In genomic region chr20:36575066-36575743, GRCh38 we compare ENCODE assay signal across 8 cellular contexts. TPM values are rescaled to one million over a fixed set of nuclear protein-coding genes. Genes with fewer than 3 reads are reported as not detected.
DNase-seq lines count a peak whose midpoint lies in the region; ATAC-seq and TF ChIP-seq lines count a peak whose summit lies in the region.

No MANE protein-coding gene starts in this region.

- no peak overlapping the region for H4K8ac ChIP-seq in neuronal stem cell (ENCODE audit: low read depth, low read length)

- no peak overlapping the region for H2BK15ac ChIP-seq in neuronal stem cell (ENCODE audit: low read length)

- CTCF ChIA-PET in WTC11 (lab: Charles Lee): interaction anchor here (0.8 to 3.1 kb wide), 7 partner anchors 10 to 33 kb away, joined by 3 to 15 read pairs (median 3); partner anchors contain the start of gene RAB5IF

- peak overlapping the region; percentile 95 for H2AK5ac ChIP-seq in neuronal stem cell (ENCODE audit: low read depth, low read length)

- H3K27me3 ChIP-seq in foreskin keratinocyte: no peaks in the 10 kb centered on the region
- H3K27me3 ChIP-seq in neuronal stem cell (ENCODE audit: control insufficient read depth in 3 of 3, insufficient read depth in 3 of 3, low read depth in 1 of 3, low read length in 3 of 3): no peaks in the 10 kb centered on the region

- TF ChIP-seq CTCF in WTC11 (IDR thresholded peaks at IDR 0.05): no peak
- peak; percentile 2 for TF ChIP-seq CTCF in foreskin keratinocyte (conservative IDR thresholded peaks at IDR 0.05)

- DNase-seq in stimulated activated CD4-positive, alpha-beta T cell treated with anti-CD3 and anti-CD28 coated beads, Interleukin-4, amount 100 ng/mL, for 24 hours: peak; percentile 20
- DNase-seq in stimulated activated CD4-positive, alpha-beta T cell treated with anti-CD3 and anti-CD28 coated beads, Interleukin-1b, Interleukin-23, amount 100 ng/mL, for 48 hours: no peak
- DNase-seq in NCI-H146 treated with DMSO at 0.1 percent for 48 hours (lab: John Stamatoyannopoulos, UW; ENCODE audit: unreplicated experiment) (peak; percentile 70), WTC11 (ENCODE audit: low spot score) (peak; percentile 39), foreskin keratinocyte (peak; percentile 19 to 39), neuronal stem cell (ENCODE audit: low spot score) (no peak)

- no peaks in the 10 kb centered on the region for H3K27me3 Mint-ChIP-seq in WTC11 (ENCODE audit: low read depth)

- H2AFZ ChIP-seq in neuronal stem cell (ENCODE audit: low read length): peak overlapping the region; percentile 90

- peak overlapping the region; percentile 99 for H3K18ac ChIP-seq in neuronal stem cell (ENCODE audit: low read length)

- peak overlapping the region; percentile 86 for H3K4me3 Mint-ChIP-seq in WTC11

- H4K91ac ChIP-seq in neuronal stem cell (ENCODE audit: low read depth, low read length, poor library complexity): peak overlapping the region; percentile 56

- peak overlapping the region; percentile 80 for H3K4ac ChIP-seq in neuronal stem cell (ENCODE audit: low read length)

- H2BK12ac ChIP-seq in neuronal stem cell (ENCODE audit: low read length): no peak overlapping the region

- H3K4me1 Mint-ChIP-seq in WTC11: peaks cover 45% of the 10 kb centered on the region

- H3K27ac ChIP-seq in foreskin keratinocyte: peak overlapping the region; percentile 66
- peak overlapping the region; percentile 36 for H3K27ac ChIP-seq in neuronal stem cell (replicated peaks; ENCODE audit: low read length)

- peak overlapping the region; percentile 99 for H2BK120ac ChIP-seq in neuronal stem cell (ENCODE audit: low read depth, low read length)

- no CpG with 5 or more reads among the region's 20 CpGs for WGBS in neuronal stem cell (ENCODE audit: extremely low coverage in 2 of 2, insufficient read length in 2 of 2, insufficient replicate concordance in 1 of 2), 2 donors

- H3K4me1 ChIP-seq in foreskin keratinocyte (no peaks in the 10 kb centered on the region), neuronal stem cell (ENCODE audit: control insufficient read depth in 2 of 2, insufficient read depth in 1 of 2, low read depth in 1 of 2, low read length in 2 of 2) (peaks cover 16 to 21% of the 10 kb centered on the region in 2 donors)

- peak overlapping the region; percentile 91 for H2BK5ac ChIP-seq in neuronal stem cell (ENCODE audit: low read length)

- H3K14ac ChIP-seq in neuronal stem cell (ENCODE audit: low read length): peak overlapping the region; percentile 91

- POLR2A ChIA-PET in WTC11 (lab: Charles Lee): interaction anchor here (0.7 to 5.8 kb wide), 4 partner anchors 10 to 50 kb away, joined by 3 to 54 read pairs (median 6); partner anchors contain the start of gene RAB5IF

- H3K79me1 ChIP-seq in neuronal stem cell (ENCODE audit: low read depth, low read length): peaks cover 17% of the 10 kb centered on the region

- H3K27ac Mint-ChIP-seq in WTC11: peak overlapping the region; percentile 51

- ATAC-seq in WTC11: peak; percentile 8
- ATAC-seq in foreskin keratinocyte: peak; percentile 25
- ATAC-seq in HG02642 (IDR thresholded peaks at IDR 0.05; ENCODE audit: poor library complexity, unreplicated experiment): no peak
- no peak for ATAC-seq in HG03108 (IDR thresholded peaks at IDR 0.05; ENCODE audit: unreplicated experiment)

- peaks cover 16 to 36% of the 10 kb centered on the region in 2 donors for H3K36me3 ChIP-seq in neuronal stem cell (replicated peaks in 1 of 2; ENCODE audit: control insufficient read depth in 2 of 2, insufficient read depth in 2 of 2, low read length in 2 of 2)

- H3K9me3 Mint-ChIP-seq in WTC11: no peaks in the 10 kb centered on the region

- peak overlapping the region; percentile 98 for H3K9ac ChIP-seq in neuronal stem cell (ENCODE audit: low read depth, low read length, poor library complexity)

- peaks cover 19% of the 10 kb centered on the region for H3K36me3 Mint-ChIP-seq in WTC11

- H3K4me3 ChIP-seq in neuronal stem cell (ENCODE audit: low read length in 2 of 2): peak overlapping the region; percentile 91 to 92

- peak overlapping the region; percentile 75 for H3K23ac ChIP-seq in neuronal stem cell (ENCODE audit: low read depth, low read length, poor library complexity)

- peak overlapping the region; percentile 90 for H3K4me2 ChIP-seq in neuronal stem cell (ENCODE audit: insufficient read depth, low read length, poor library complexity, severe bottlenecking)

- H3K9me3 ChIP-seq in neuronal stem cell (replicated peaks in 1 of 2; ENCODE audit: control insufficient read depth in 2 of 2, insufficient read depth in 1 of 2, low read depth in 1 of 2, low read length in 2 of 2): no peaks in the 10 kb centered on the region

TF ChIP-seq in WTC11, 78 proteins besides CTCF, POLR2A, EP300 and RAD21:
- TF ChIP-seq NFE2L1 (CRISPR knock-in tag; IDR thresholded peaks at IDR 0.05) (no peak), E2F5 (CRISPR knock-in tag; IDR thresholded peaks at IDR 0.05) (no peak), ATF6 (CRISPR knock-in tag; IDR thresholded peaks at IDR 0.05) (no peak), ATF2 (CRISPR knock-in tag; IDR thresholded peaks at IDR 0.05; ENCODE audit: borderline replicate concordance, low read depth) (no peak)

RNA-seq across cellular contexts. Expression of gene TGIF2, which starts 1.8 kb away (rescaled TPM):
- total RNA-seq in WTC11 (2021) (71.1 to 88.9 TPM (median 80.3 TPM) in 3 replicates), foreskin keratinocyte (15.3 and 16.3 TPM in 2 replicates)
- 9.6 and 11.0 TPM in 2 replicates for polyA plus RNA-seq in foreskin keratinocyte
- polyA plus RNA-seq in neuronal stem cell (2013, experiment 1 of 2): 116 TPM
- 126 TPM for polyA plus RNA-seq in neuronal stem cell (2013, experiment 2 of 2)

RNA-seq across cellular contexts. Expression of gene RAB5IF, which starts 30.4 kb away (rescaled TPM):
- 83.2 to 89.4 TPM (median 88.4 TPM) in 3 replicates for total RNA-seq in WTC11 (2021)
- total RNA-seq in foreskin keratinocyte: 109 and 111 TPM in 2 replicates
- polyA plus RNA-seq in foreskin keratinocyte: 137 and 147 TPM in 2 replicates
- polyA plus RNA-seq in neuronal stem cell (2013, experiment 1 of 2): 78.3 TPM
- polyA plus RNA-seq in neuronal stem cell (2013, experiment 2 of 2): 76.5 TPM

RNA-seq across cellular contexts. Expression of gene MYL9, which starts 33.9 kb away (rescaled TPM):
- total RNA-seq in WTC11 (2021): 52.5 to 57.7 TPM (median 54.7 TPM) in 3 replicates
- total RNA-seq in foreskin keratinocyte: 5.3 and 7.7 TPM in 2 replicates
- polyA plus RNA-seq in foreskin keratinocyte: 11.2 and 14.6 TPM in 2 replicates
- polyA plus RNA-seq in neuronal stem cell (2013, experiment 1 of 2): 136 TPM
- 136 TPM for polyA plus RNA-seq in neuronal stem cell (2013, experiment 2 of 2)

Comparison
In these comparisons a context has a peak if more than half of its experiments do, and no peak if none do; other contexts are left out.
1. DNase-seq: peak in stimulated activated CD4-positive, alpha-beta T cell treated with anti-CD3 and anti-CD28 coated beads, Interleukin-4, amount 100 ng/mL, for 24 hours (single experiment), NCI-H146 treated with DMSO at 0.1 percent for 48 hours (single experiment), WTC11 (single experiment) and foreskin keratinocyte (2 of 2); none in stimulated activated CD4-positive, alpha-beta T cell treated with anti-CD3 and anti-CD28 coated beads, Interleukin-1b, Interleukin-23, amount 100 ng/mL, for 48 hours (single experiment) and neuronal stem cell (single experiment).
2. ATAC-seq: peak in WTC11 (single experiment) and foreskin keratinocyte (single experiment); none in HG02642 (single experiment) and HG03108 (single experiment).